In genomic region chr22:46865642-46866041, GRCh38 we compare ENCODE assay signal across 22 cellular contexts.
"Had no signal": no experiment of that assay in that cellular context is flagged by ENCODE, and none has a peak within 500 bp of the region (broad histone marks: within the 10 kb centered on the region; RNA-seq: fewer than 3 reads in every experiment).

No MANE protein-coding gene starts in this region.

- H3K4me3 ChIP-seq: adrenal gland, body of pancreas, breast epithelium, SJCRH30, SK-N-MC had no signal

- DNase-seq: activated CD4-positive, alpha-beta T cell treated with anti-CD3 and anti-CD28 coated beads, Interleukin-2, amount 10 ng/mL, durations not matched to agents 24 days and 14 days; activated CD4-positive, alpha-beta T cell treated with anti-CD3 and anti-CD28 coated beads, Interleukin-2, amount 50 U/mL, for 4 hours; activated CD8-positive, alpha-beta T cell treated with anti-CD3 and anti-CD28 coated beads for 36 hours; activated gamma-delta T cell treated with Interleukin-2 at 50 U/mL for 16 hours; activated naive CD4-positive, alpha-beta T cell treated with anti-CD3 and anti-CD28 coated beads for 36 hours; activated T-cell treated with anti-CD3 and anti-CD28 coated beads, Interleukin-2, amount 50 U/mL, for 24 hours; body of pancreas; Karpas-422; NCI-H1105; NCI-H1436; NCI-H1694; NCI-H1930; NCI-H2081 treated with DMSO at 0.1 percent for 48 hours; NCI-H524 treated with DMSO at 0.1 percent for 48 hours; SHP77; SJCRH30 had no signal

- ATAC-seq: activated CD8-positive, alpha-beta T cell treated with anti-CD3 and anti-CD28 coated beads for 36 hours; activated naive CD4-positive, alpha-beta T cell treated with anti-CD3 and anti-CD28 coated beads, Interleukin-2, amount 50 U/mL, for 72 hours; body of pancreas; Panc1 had no signal

- FAIRE-seq: TTC549 had no signal

- H3K9me3 ChIP-seq: body of pancreas, breast epithelium, SJCRH30 had no signal

- H3K36me3 ChIP-seq: adrenal gland, breast epithelium, SJCRH30 had no signal

- H3K27ac ChIP-seq: adrenal gland, body of pancreas, breast epithelium, SJCRH30, SK-N-MC had no signal

- H3K27me3 ChIP-seq: adrenal gland, body of pancreas, breast epithelium, SJCRH30 had no signal

- H3K4me1 ChIP-seq: adrenal gland, breast epithelium, SJCRH30 had no signal
